Comparison of ENCODE assay signal across 2 cellular contexts in genomic region chr4:55857586-55857985, GRCh38.
TF ChIP-seq lines count a peak whose summit lies in the region.

No MANE protein-coding gene starts in this region.

TF ChIP-seq in GM12891, 5 proteins besides CTCF, POLR2A, EP300 and RAD21:
- TF ChIP-seq POU2F2 (IDR thresholded peaks at IDR 0.05; ENCODE audit: low read depth, low read length) (no peak), POLR2AphosphoS5 (IDR thresholded peaks at IDR 0.05; ENCODE audit: low read depth, low read length) (no peak), PAX5 (IDR thresholded peaks at IDR 0.05; ENCODE audit: insufficient read depth, low read length, severe bottlenecking) (no peak), SPI1 (IDR thresholded peaks at IDR 0.05; ENCODE audit: low read depth, low read length) (no peak), TAF1 (IDR thresholded peaks at IDR 0.05; ENCODE audit: low read depth, low read length) (no peak)

TF ChIP-seq in GM12878, 131 proteins besides CTCF, POLR2A, EP300 and RAD21:
- TF ChIP-seq ZNF207 (IDR thresholded peaks at IDR 0.05; ENCODE audit: borderline replicate concordance) = no peak
- no peak for TF ChIP-seq TCF3 (IDR thresholded peaks at IDR 0.05; ENCODE audit: borderline replicate concordance, insufficient read depth, low read depth, low read length)
- TF ChIP-seq PAX5 (IDR thresholded peaks at IDR 0.05; ENCODE audit: borderline replicate concordance, low read depth, low read length) = no peak
- TF ChIP-seq RUNX3 (IDR thresholded peaks at IDR 0.05; ENCODE audit: low read length) = 0 out of 2 replicates have a peak, but pooled peaks have one; percentile 22
- peak; percentile 35 for TF ChIP-seq MEF2B (IDR thresholded peaks at IDR 0.05; ENCODE audit: partially characterized antibody, poor library complexity, severe bottlenecking)
- TF ChIP-seq POU2F2 (IDR thresholded peaks at IDR 0.05; ENCODE audit: borderline replicate concordance, low read depth, low read length) = peak; percentile 25; the same call in 1 of the 3 replicates
